In genomic region chr3:161545823-161546222, GRCh38 we compare ENCODE assay signal across 1 cellular context.
TF ChIP-seq lines count a peak whose summit lies in the region.

No MANE protein-coding gene starts in this region.

TF ChIP-seq in HepG2, 621 proteins besides CTCF, POLR2A, EP300 and RAD21 (continued from another document):
- TF ChIP-seq MAFK (conservative IDR thresholded peaks at IDR 0.05 in 1 of 2, IDR thresholded peaks at IDR 0.05 in 1 of 2; ENCODE audit: low read length in 2 of 2): peak; percentile 82 to 84
